Comparison of ENCODE assay signal across 8 cellular contexts in the genomic region with DNA sequence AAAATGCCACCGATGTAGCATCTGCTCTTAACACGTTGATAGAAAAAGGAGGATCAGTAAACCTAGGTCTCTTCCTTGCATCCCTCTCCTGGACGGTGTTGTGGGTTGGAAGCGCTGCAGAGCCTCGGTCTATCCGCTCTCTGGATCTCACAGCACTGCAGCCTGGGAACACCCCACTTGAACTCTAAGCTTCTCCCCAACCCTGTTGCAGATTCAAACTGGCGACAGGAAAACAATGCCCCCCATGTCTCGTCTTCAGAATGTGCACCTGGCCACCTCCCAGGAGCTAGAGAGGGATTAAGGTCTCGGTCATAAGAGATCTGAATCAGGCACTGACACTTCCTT. TPM values are rescaled to one million over a fixed set of nuclear protein-coding genes. Genes with fewer than 3 reads are reported as not detected.
DNase-seq lines count a peak whose midpoint lies in the region; ATAC-seq and TF ChIP-seq lines count a peak whose summit lies in the region.

No MANE protein-coding gene starts in this region.

- no peak for TF ChIP-seq EP300 in upper lobe of left lung (IDR thresholded peaks at IDR 0.05)

- no peaks in the 10 kb centered on the region for H3K9me3 ChIP-seq in heart left ventricle
- H3K9me3 ChIP-seq in breast epithelium, result no peaks in the 10 kb centered on the region
- H3K9me3 ChIP-seq in mesodermal cell (ENCODE audit: control insufficient read depth, low read length), result no peaks in the 10 kb centered on the region
- no peaks in the 10 kb centered on the region for H3K9me3 ChIP-seq in upper lobe of left lung

- H3K4me3 ChIP-seq in heart left ventricle (peak overlapping the region; percentile 53 to 97 (median 81)), breast epithelium (peak overlapping the region; percentile 57 to 96 (median 81)), mesodermal cell (ENCODE audit: extremely low read depth, insufficient read depth, low read length, poor library complexity, severe bottlenecking) (peak overlapping the region; percentile 80), upper lobe of left lung (peak overlapping the region; percentile 71 to 90 (median 78))

- H3K27ac ChIP-seq in heart left ventricle, result peak overlapping the region in 11 of 12 donors; percentile 52 to 84 (median 78)
- H3K27ac ChIP-seq in breast epithelium, result peak overlapping the region; percentile 87 to 93
- H3K27ac ChIP-seq in mesodermal cell (ENCODE audit: low read depth, low read length, severe bottlenecking), result peak overlapping the region; percentile 25
- peak overlapping the region; percentile 70 to 89 (median 86) for H3K27ac ChIP-seq in upper lobe of left lung

- no peaks in the 10 kb centered on the region for H3K27me3 ChIP-seq in heart left ventricle
- H3K27me3 ChIP-seq in breast epithelium, result no peaks in the 10 kb centered on the region
- H3K27me3 ChIP-seq in upper lobe of left lung, result no peaks in the 10 kb centered on the region

- H3K36me3 ChIP-seq in heart left ventricle (peaks cover 0 to 6% (median 0%) of the 10 kb centered on the region in 9 donors), breast epithelium (no peaks in the 10 kb centered on the region), mesodermal cell (ENCODE audit: control insufficient read depth, insufficient read depth, low read length) (no peaks in the 10 kb centered on the region), upper lobe of left lung (no peaks in the 10 kb centered on the region)

- ATAC-seq in heart left ventricle (no peak), Right ventricle myocardium superior (ENCODE audit: poor library complexity) (no peak), upper lobe of left lung (ENCODE audit: low FRiP score in 2 of 2) (peak; percentile 9 to 23)

- intact Hi-C loops in heart left ventricle (cut with DNase I), result loop anchor here in 4 of 10 donors (5.0 to 10.0 kb wide), 3 partner anchors 156 to 486 kb away; a partner anchor contains a TSS
- intact Hi-C loops in Right ventricle myocardium superior (cut with DNase I), result loop anchor here (10.0 kb wide), 1 partner anchor 314 kb away; no protein-coding TSS in a partner anchor
- intact Hi-C loops in breast epithelium (cut with DNase I; ENCODE audit: low total_unique reads), result no loop called here

- H3K4me1 ChIP-seq in heart left ventricle (peaks cover 0 to 17% (median 7%) of the 10 kb centered on the region in 12 donors), breast epithelium (no peaks in the 10 kb centered on the region), mesodermal cell (ENCODE audit: control insufficient read depth, insufficient read depth, low read length, poor library complexity, severe bottlenecking) (no peaks in the 10 kb centered on the region), upper lobe of left lung (peaks cover 5 to 15% (median 10%) of the 10 kb centered on the region in 4 donors)

- TF ChIP-seq CTCF in heart left ventricle (IDR thresholded peaks at IDR 0.05) (no peak), breast epithelium (IDR thresholded peaks at IDR 0.05) (no peak), upper lobe of left lung (IDR thresholded peaks at IDR 0.05) (peak in 1 of 6 experiments; percentile 5)

- TF ChIP-seq POLR2A in heart left ventricle (IDR thresholded peaks at IDR 0.05), result no peak
- no peak for TF ChIP-seq POLR2A in breast epithelium (IDR thresholded peaks at IDR 0.05)
- TF ChIP-seq POLR2A in upper lobe of left lung (IDR thresholded peaks at IDR 0.05), result no peak

- DNase-seq in heart left ventricle, result no peak
- DNase-seq in Right ventricle myocardium superior, result no peak
- peak; percentile 79 to 84 for DNase-seq in NCI-H526 (lab: John Stamatoyannopoulos, UW)
- DNase-seq in breast epithelium (ENCODE audit: low spot score in 2 of 2), result no peak
- no peak for DNase-seq in upper lobe of left lung
- no peak for DNase-seq in NCI-H2107 (lab: John Stamatoyannopoulos, UW)
- DNase-seq in HuH-7 (ENCODE audit: low spot score), result no peak

- WGBS in heart left ventricle, 4 donors, result 0 to 1% (median 0%) methylated on average over 9 of the region's 9 CpGs
- WGBS in mesodermal cell (ENCODE audit: insufficient coverage in 2 of 2), 2 experiments, result 0% methylated on average over 2 to 8 of the region's 9 CpGs
- 0 to 1% methylated on average over 9 of the region's 9 CpGs for WGBS in upper lobe of left lung, 2 donors

RNA-seq across cellular contexts. Expression of a gene that starts 0.5 kb away (rescaled TPM):
- total RNA-seq in heart left ventricle, result 10 to 100 TPM in 1 of 9 donors, 1 to 10 TPM in 8; 5.3 to 11.3 (median 6.8) TPM
- polyA plus RNA-seq in heart left ventricle, result 10 to 100 TPM in 1 of 2 donors, 1 to 10 TPM in 1; 4.7 to 21.8 TPM
- 6.7 TPM for total RNA-seq in Right ventricle myocardium superior
- total RNA-seq in breast epithelium, result 10 to 100 TPM; 20.6 to 26.2 (median 22.4) TPM
- polyA plus RNA-seq in mesodermal cell (2013, experiment 1 of 2), result 24.4 TPM
- 19.8 TPM for polyA plus RNA-seq in mesodermal cell (2013, experiment 2 of 2)
- 10 to 100 TPM; 11.1 to 25.1 (median 17.3) TPM for total RNA-seq in upper lobe of left lung

RNA-seq across cellular contexts. Expression of a gene that starts 47.9 kb away (rescaled TPM):
- total RNA-seq in heart left ventricle (10 to 100 TPM in 2 of 9 donors, 1 to 10 TPM in 6, under 1 TPM in 1; 0.91 to 17.9 (median 3.0) TPM), Right ventricle myocardium superior (3.8 TPM), breast epithelium (10 to 100 TPM in 2 of 3 donors, 1 to 10 TPM in 1; 3.9 to 38.9 (median 13.6) TPM), upper lobe of left lung (10 to 100 TPM in 4 of 6 donors, 1 to 10 TPM in 2; 3.5 to 32.5 (median 19.1) TPM)
- polyA plus RNA-seq in heart left ventricle, result under 1 TPM; 0.65 to 1.00 TPM
- 0.44 TPM for polyA plus RNA-seq in mesodermal cell (2013, experiment 1 of 2)
- 0.20 TPM for polyA plus RNA-seq in mesodermal cell (2013, experiment 2 of 2)

RNA-seq across cellular contexts. Expression of a gene that starts 53.6 kb away (rescaled TPM):
- 1 to 10 TPM; 3.1 to 9.4 (median 5.0) TPM for total RNA-seq in heart left ventricle
- polyA plus RNA-seq in heart left ventricle, result 1 to 10 TPM; 3.2 to 4.0 TPM
- total RNA-seq in Right ventricle myocardium superior, result 5.8 TPM
- 1 to 10 TPM in 1 of 3 donors, under 1 TPM in 2; 0.32 to 1.0 (median 0.66) TPM for total RNA-seq in breast epithelium
- polyA plus RNA-seq in mesodermal cell (2013, experiment 1 of 2), result 10.9 TPM
- 10.0 TPM for polyA plus RNA-seq in mesodermal cell (2013, experiment 2 of 2)
- total RNA-seq in upper lobe of left lung, result 10 to 100 TPM in 2 of 6 donors, 1 to 10 TPM in 4; 2.9 to 15.5 (median 8.4) TPM

Comparison
In these comparisons a context has a peak if more than half of its experiments do, and no peak if none do; other contexts are left out.
1. ATAC-seq: peak in upper lobe of left lung (2 of 2); none in heart left ventricle (0 of 4) and Right ventricle myocardium superior (single experiment).
2. DNase-seq: peak in NCI-H526 (2 of 2); none in heart left ventricle (0 of 5), Right ventricle myocardium superior (single experiment), breast epithelium (0 of 2), upper lobe of left lung (0 of 2), NCI-H2107 (single experiment) and HuH-7 (single experiment).
3. H3K27ac ChIP-seq: peak in every context shown above with its lines; median percentile 90 in breast epithelium; 86 in upper lobe of left lung; 78 in heart left ventricle; 25 in mesodermal cell.
4. Peak in every context shown above with its lines, with median percentiles within 50 percentile points of each other: H3K4me3 ChIP-seq.